Comparison of ENCODE assay signal across 8 cellular contexts in genomic region chr13:97977376-97977705, GRCh38. TPM values are rescaled to one million over a fixed set of nuclear protein-coding genes. Genes with fewer than 3 reads are reported as not detected.
DNase-seq lines count a peak whose midpoint lies in the region; ATAC-seq, FAIRE-seq and TF ChIP-seq lines count a peak whose summit lies in the region.

No MANE protein-coding gene starts in this region.

- ATAC-seq in activated B cell treated with CpG ODN at 0.5 μM for 24 hours (ENCODE audit: low read depth) (no peak), GM21737 (IDR thresholded peaks at IDR 0.05; ENCODE audit: unreplicated experiment) (no peak), HG03439 (IDR thresholded peaks at IDR 0.05; ENCODE audit: unreplicated experiment) (no peak)

- FAIRE-seq in RCC 7860 (lab: Jason Lieb, UNC) = no peak

- H3K4me3 Mint-ChIP-seq in activated B cell treated with CpG ODN at 0.5 μM for 24 hours = peak overlapping the region; percentile 92

- no CpG with 5 or more reads among the region's 3 CpGs for WGBS in iPS DF 6.9 (ENCODE audit: insufficient coverage, insufficient read length)

- no peaks in the 10 kb centered on the region for H3K27me3 Mint-ChIP-seq in activated B cell treated with CpG ODN at 0.5 μM for 24 hours

- peaks cover 18% of the 10 kb centered on the region for H3K36me3 Mint-ChIP-seq in activated B cell treated with CpG ODN at 0.5 μM for 24 hours (ENCODE audit: low read depth)

- CTCF ChIA-PET in activated B cell treated with CpG ODN at 0.5 μM for 24 hours (lab: Charles Lee) = no interaction called here

- H3K27me3 ChIP-seq in iPS DF 6.9 (ENCODE audit: control insufficient read depth, insufficient read depth, low read length) (no peaks in the 10 kb centered on the region), stomach smooth muscle (ENCODE audit: control insufficient read depth in 1 of 2, insufficient read depth in 2 of 2, low read length in 2 of 2) (no peaks in the 10 kb centered on the region)

- H3K9ac ChIP-seq in stomach smooth muscle (ENCODE audit: low read length in 2 of 2) = peak overlapping the region; percentile 84 to 92

- no peaks in the 10 kb centered on the region for H3K9me3 Mint-ChIP-seq in activated B cell treated with CpG ODN at 0.5 μM for 24 hours

- H3K27ac Mint-ChIP-seq in activated B cell treated with CpG ODN at 0.5 μM for 24 hours = peak overlapping the region; percentile 82

- H3K36me3 ChIP-seq in iPS DF 6.9 (ENCODE audit: control insufficient read depth, insufficient read depth, low read length) = 0 out of 2 replicates have a peak, but pooled peaks cover 2% of the 10 kb centered on the region
- H3K36me3 ChIP-seq in stomach smooth muscle (ENCODE audit: control insufficient read depth in 2 of 2, insufficient read depth in 2 of 2, low read length in 2 of 2) = no peaks in the 10 kb centered on the region

- no peak for TF ChIP-seq CTCF in activated B cell treated with CpG ODN at 0.5 μM for 24 hours (IDR thresholded peaks at IDR 0.05)

- H3K27ac ChIP-seq in iPS DF 6.9 (ENCODE audit: low read length) (no peak overlapping the region), stomach smooth muscle (ENCODE audit: low read length) (peak overlapping the region; percentile 75)

- H3K4me1 ChIP-seq in iPS DF 6.9 (ENCODE audit: control insufficient read depth, insufficient read depth, low read length) (no peaks in the 10 kb centered on the region), stomach smooth muscle (ENCODE audit: control insufficient read depth, insufficient read depth, low read length) (peaks cover 11% of the 10 kb centered on the region)

- DNase-seq in NCI-H82 (lab: John Stamatoyannopoulos, UW) (peak; percentile 62), NCI-H82 treated with DMSO at 0.1 percent for 48 hours (lab: John Stamatoyannopoulos, UW; ENCODE audit: unreplicated experiment) (no peak), activated B cell treated with CpG ODN at 0.5 μM for 24 hours (no peak), iPS DF 6.9 (ENCODE audit: low read depth, low spot score) (no peak), RCC 7860 (ENCODE audit: low spot score) (no peak)

- intact Hi-C loops in activated B cell treated with CpG ODN at 0.5 μM for 24 hours (cut with micrococcal nuclease) = loop anchor here (2.0 to 10.0 kb wide), 5 partner anchors 123 to 1109 kb away; partner anchors contain the start of genes MBNL2 and STK24

- H3K4me3 ChIP-seq in iPS DF 6.9 (ENCODE audit: low read length) (peak overlapping the region; percentile 91; the same call in 1 of the 2 replicates), stomach smooth muscle (ENCODE audit: low read length in 2 of 2) (peak overlapping the region; percentile 83 to 86)

- H3K9me3 ChIP-seq in iPS DF 6.9 (ENCODE audit: control insufficient read depth, insufficient read depth, low read length) = no peaks in the 10 kb centered on the region
- H3K9me3 ChIP-seq in stomach smooth muscle (ENCODE audit: control insufficient read depth in 2 of 2, low read length in 2 of 2) = no peaks in the 10 kb centered on the region

- H3K4me1 Mint-ChIP-seq in activated B cell treated with CpG ODN at 0.5 μM for 24 hours = peaks cover 50% of the 10 kb centered on the region

- POLR2A ChIA-PET in activated B cell treated with CpG ODN at 0.5 μM for 24 hours (lab: Charles Lee) = no interaction called here

RNA-seq across cellular contexts. Expression of gene IPO5, which starts 23.9 kb away (rescaled TPM):
- 139 and 152 TPM in 2 replicates for total RNA-seq in activated B cell treated with CpG ODN at 0.5 μM for 24 hours
